ENCODE assay signal across 34 cellular contexts in the genomic region with DNA sequence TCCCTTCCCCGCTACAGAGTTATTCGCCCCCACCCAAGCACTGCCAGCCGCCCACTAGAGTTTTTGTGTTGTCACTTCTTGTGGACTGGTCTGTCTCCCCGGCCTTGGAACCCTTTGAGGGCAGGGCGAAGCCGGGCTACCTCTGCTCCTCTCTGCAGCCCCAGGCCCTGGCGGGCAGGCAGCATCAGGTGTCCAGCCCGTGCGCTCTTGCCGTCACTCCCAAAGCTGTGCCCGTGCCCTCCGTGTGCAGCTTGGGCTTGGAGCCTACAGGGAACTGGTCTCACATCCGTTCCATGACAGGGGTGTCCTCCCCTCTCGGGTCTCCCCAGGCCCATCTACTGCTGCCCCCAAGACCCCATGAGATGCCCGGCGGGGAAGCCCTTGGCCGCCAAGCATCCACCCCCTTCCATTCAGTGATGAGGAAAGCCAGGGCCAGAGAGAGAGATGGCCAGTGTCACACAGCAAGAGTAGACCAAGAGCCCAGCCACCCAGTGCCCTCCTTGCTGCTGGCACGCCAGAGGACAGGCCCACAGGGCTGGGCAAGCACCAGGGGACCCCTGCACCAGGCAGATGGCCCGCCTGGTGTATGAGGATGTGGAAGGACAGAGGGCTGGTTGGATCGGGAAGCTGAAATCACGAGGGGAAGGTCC. TPM values are rescaled to one million over a fixed set of nuclear protein-coding genes. Genes with fewer than 3 reads are reported as not detected.
DNase-seq lines count a peak whose midpoint lies in the region; ATAC-seq and TF ChIP-seq lines count a peak whose summit lies in the region.
"Had no signal": no experiment of that assay in that cellular context is flagged by ENCODE, and none has a peak within 500 bp of the region (broad histone marks: within the 10 kb centered on the region; RNA-seq: fewer than 3 reads in every experiment).

No MANE protein-coding gene starts in this region.

- peak; percentile 40 for DNase-seq in natural killer cell treated with Interleukin-12 subunit alpha and Interleukin-12 subunit beta and Interleukin-15 and Interleukin-18, amount 100 ng/mL, for 72 hours (ENCODE audit: low spot score)
- DNase-seq in natural killer cell = no peak
- peak; percentile 66 for DNase-seq in chondrocyte (ENCODE audit: low spot score)
- no peak for DNase-seq in neuronal stem cell (ENCODE audit: low spot score)
- DNase-seq in osteoblast (ENCODE audit: insufficient read length, low spot score, missing footprints) = peak; percentile 68
- DNase-seq in cardiac septum (ENCODE audit: low spot score) = no peak
- DNase-seq: 8988T; ACHN; AML-193; BE2C; Caco-2; Calu3; CD4-positive, alpha-beta memory T cell; CD4-positive, alpha-beta T cell; CD4-positive, CD25-positive, alpha-beta regulatory T cell; CD8-positive, alpha-beta memory T cell; CD8-positive, alpha-beta T cell; COR-L47; DMS 273 treated with DMSO at 0.1 percent for 48 hours; DMS153; DMS53; DMS79; DMS79 treated with DMSO at 0.1 percent for 48 hours; DND-41; EL had no signal

- H3K23ac ChIP-seq in neuronal stem cell (ENCODE audit: low read depth, low read length, poor library complexity) = peak overlapping the region; percentile 34

- peaks cover 4 to 7% of the 10 kb centered on the region in 2 donors for H3K27me3 Mint-ChIP-seq in natural killer cell treated with Interleukin-12 subunit alpha and Interleukin-12 subunit beta and Interleukin-15 and Interleukin-18, amount 100 ng/mL, for 72 hours
- H3K27me3 Mint-ChIP-seq in natural killer cell (ENCODE audit: low read depth in 2 of 2) (peaks cover 0 to 3% of the 10 kb centered on the region in 2 donors), chondrocyte (ENCODE audit: low read depth) (peaks cover 12% of the 10 kb centered on the region)
- H3K27me3 Mint-ChIP-seq: CD4-positive, alpha-beta memory T cell; CD4-positive, alpha-beta T cell; CD4-positive, CD25-positive, alpha-beta regulatory T cell had no signal

- H3K79me1 ChIP-seq in neuronal stem cell (ENCODE audit: low read depth, low read length) = no peaks in the 10 kb centered on the region

- H3K79me2 ChIP-seq in osteoblast (ENCODE audit: insufficient read depth, low read length) = no peaks in the 10 kb centered on the region

- H3K9me3 ChIP-seq in neuronal stem cell (replicated peaks in 1 of 2; ENCODE audit: control insufficient read depth in 2 of 2, insufficient read depth in 1 of 2, low read depth in 1 of 2, low read length in 2 of 2) (peaks cover 0 to 7% of the 10 kb centered on the region in 2 donors), osteoblast (ENCODE audit: low read depth, low read length) (no peaks in the 10 kb centered on the region)
- H3K9me3 ChIP-seq: A549; BE2C; BLaER1; BLaER1 treated with 17β-estradiol and CSF1 and Interleukin-3, amounts not matched to agents 10 nM and 100 nM; Caco-2 had no signal

- H3K36me3 ChIP-seq in neuronal stem cell (replicated peaks in 1 of 2; ENCODE audit: control insufficient read depth in 2 of 2, insufficient read depth in 2 of 2, low read length in 2 of 2) (no peaks in the 10 kb centered on the region), osteoblast (ENCODE audit: insufficient read depth, low read length) (no peaks in the 10 kb centered on the region)
- H3K36me3 ChIP-seq: BE2C; BLaER1; BLaER1 treated with 17β-estradiol and CSF1 and Interleukin-3, amounts not matched to agents 10 nM and 100 nM had no signal

- no peak overlapping the region for H3K27ac Mint-ChIP-seq in natural killer cell treated with Interleukin-12 subunit alpha and Interleukin-12 subunit beta and Interleukin-15 and Interleukin-18, amount 100 ng/mL, for 72 hours
- H3K27ac Mint-ChIP-seq in natural killer cell (no peak overlapping the region), chondrocyte (ENCODE audit: unreplicated experiment) (no peak overlapping the region)
- H3K27ac Mint-ChIP-seq: B cell; CD14-positive monocyte; CD4-positive, alpha-beta T cell; CD4-positive, CD25-positive, alpha-beta regulatory T cell; CD8-positive, alpha-beta memory T cell; CD8-positive, alpha-beta T cell had no signal

- H3K4me2 ChIP-seq in neuronal stem cell (ENCODE audit: insufficient read depth, low read length, poor library complexity, severe bottlenecking) (no peak overlapping the region), osteoblast (ENCODE audit: insufficient read depth, low read length) (no peak overlapping the region)
- H3K4me2 ChIP-seq: A549; BLaER1; BLaER1 treated with 17β-estradiol and CSF1 and Interleukin-3, amounts not matched to agents 10 nM and 100 nM had no signal

- H3K27me3 ChIP-seq in neuronal stem cell (ENCODE audit: control insufficient read depth in 3 of 3, insufficient read depth in 3 of 3, low read depth in 1 of 3, low read length in 3 of 3) (peaks cover 0 to 12% (median 0%) of the 10 kb centered on the region in 3 experiments), osteoblast (ENCODE audit: insufficient read depth, low read length) (peaks cover 17% of the 10 kb centered on the region)
- H3K27me3 ChIP-seq: BE2C; BLaER1; BLaER1 treated with 17β-estradiol and CSF1 and Interleukin-3, amounts not matched to agents 10 nM and 100 nM had no signal

- no peak overlapping the region for H2BK12ac ChIP-seq in neuronal stem cell (ENCODE audit: low read length)

- H3K4me3 ChIP-seq in neuronal stem cell (ENCODE audit: low read length in 2 of 2) (no peak overlapping the region), osteoblast (ENCODE audit: insufficient read depth, low read length) (no peak overlapping the region)
- H3K4me3 ChIP-seq: A549; BLaER1; BLaER1 treated with 17β-estradiol and CSF1 and Interleukin-3, amounts not matched to agents 10 nM and 100 nM had no signal

- H2BK5ac ChIP-seq in neuronal stem cell (ENCODE audit: low read length) = no peak overlapping the region

- H3K27ac ChIP-seq in neuronal stem cell (replicated peaks; ENCODE audit: low read length) (no peak overlapping the region), osteoblast (ENCODE audit: low read depth, low read length) (no peak overlapping the region)
- H3K27ac ChIP-seq: 22Rv1; A549; BLaER1; BLaER1 treated with 17β-estradiol and CSF1 and Interleukin-3, amounts not matched to agents 10 nM and 100 nM; C4-2B had no signal

- H4K91ac ChIP-seq in neuronal stem cell (ENCODE audit: low read depth, low read length, poor library complexity) = no peak overlapping the region

- H3K9ac ChIP-seq in neuronal stem cell (ENCODE audit: low read depth, low read length, poor library complexity) = no peak overlapping the region
- H3K9ac ChIP-seq: BLaER1; BLaER1 treated with 17β-estradiol and CSF1 and Interleukin-3, amounts not matched to agents 10 nM and 100 nM had no signal

- no peak overlapping the region for H3K4me3 Mint-ChIP-seq in natural killer cell treated with Interleukin-12 subunit alpha and Interleukin-12 subunit beta and Interleukin-15 and Interleukin-18, amount 100 ng/mL, for 72 hours
- no peak overlapping the region for H3K4me3 Mint-ChIP-seq in natural killer cell
- no peak overlapping the region for H3K4me3 Mint-ChIP-seq in chondrocyte (ENCODE audit: unreplicated experiment)
- H3K4me3 Mint-ChIP-seq: B cell; CD14-positive monocyte; CD4-positive, alpha-beta memory T cell; CD4-positive, alpha-beta T cell; CD4-positive, CD25-positive, alpha-beta regulatory T cell; CD8-positive, alpha-beta memory T cell; CD8-positive, alpha-beta T cell had no signal

- peaks cover 3% of the 10 kb centered on the region for H3K9me3 Mint-ChIP-seq in natural killer cell treated with Interleukin-12 subunit alpha and Interleukin-12 subunit beta and Interleukin-15 and Interleukin-18, amount 100 ng/mL, for 72 hours
- no peaks in the 10 kb centered on the region for H3K9me3 Mint-ChIP-seq in natural killer cell
- H3K9me3 Mint-ChIP-seq in chondrocyte (ENCODE audit: low read depth) = peaks cover 5% of the 10 kb centered on the region
- H3K9me3 Mint-ChIP-seq: CD4-positive, alpha-beta T cell had no signal

- peaks cover 0 to 3% of the 10 kb centered on the region in 2 donors for H3K4me1 ChIP-seq in neuronal stem cell (ENCODE audit: control insufficient read depth in 2 of 2, insufficient read depth in 1 of 2, low read depth in 1 of 2, low read length in 2 of 2)
- peaks cover 3% of the 10 kb centered on the region for H3K4me1 ChIP-seq in osteoblast (ENCODE audit: insufficient read depth, low read length)
- H3K4me1 ChIP-seq: BE2C, Caco-2 had no signal

- H2AFZ ChIP-seq in neuronal stem cell (ENCODE audit: low read length) (no peak overlapping the region), osteoblast (ENCODE audit: low read length) (no peak overlapping the region)

- no peak overlapping the region for H3K14ac ChIP-seq in neuronal stem cell (ENCODE audit: low read length)

- no peak overlapping the region for H2BK120ac ChIP-seq in neuronal stem cell (ENCODE audit: low read depth, low read length)

- peaks cover 0 to 6% of the 10 kb centered on the region in 2 donors for H3K4me1 Mint-ChIP-seq in natural killer cell treated with Interleukin-12 subunit alpha and Interleukin-12 subunit beta and Interleukin-15 and Interleukin-18, amount 100 ng/mL, for 72 hours (ENCODE audit: low read depth in 2 of 2)
- H3K4me1 Mint-ChIP-seq in natural killer cell (no peaks in the 10 kb centered on the region), chondrocyte (ENCODE audit: low read depth) (peaks cover 3% of the 10 kb centered on the region)
- H3K4me1 Mint-ChIP-seq: B cell, CD14-positive monocyte had no signal

- H3K36me3 Mint-ChIP-seq in natural killer cell treated with Interleukin-12 subunit alpha and Interleukin-12 subunit beta and Interleukin-15 and Interleukin-18, amount 100 ng/mL, for 72 hours = no peaks in the 10 kb centered on the region
- H3K36me3 Mint-ChIP-seq in natural killer cell (no peaks in the 10 kb centered on the region), chondrocyte (ENCODE audit: low read depth) (peaks cover 4% of the 10 kb centered on the region)
- H3K36me3 Mint-ChIP-seq: CD14-positive monocyte; CD4-positive, alpha-beta memory T cell; CD4-positive, CD25-positive, alpha-beta regulatory T cell; CD8-positive, alpha-beta memory T cell; CD8-positive, alpha-beta T cell had no signal

- intact Hi-C loops in natural killer cell (cut with micrococcal nuclease) (no loop called here), cardiac septum (cut with DNase I) (no loop called here)

- no CpG with 5 or more reads among the region's 21 CpGs for WGBS in neuronal stem cell (ENCODE audit: extremely low coverage in 2 of 2, insufficient read length in 2 of 2, insufficient replicate concordance in 1 of 2), 2 donors

- no peak for ATAC-seq in natural killer cell treated with Interleukin-12 subunit alpha and Interleukin-12 subunit beta and Interleukin-15 and Interleukin-18, amount 100 ng/mL, for 72 hours
- ATAC-seq in natural killer cell = no peak
- no peak for ATAC-seq in GM19463 (IDR thresholded peaks at IDR 0.05; ENCODE audit: unreplicated experiment)
- ATAC-seq in HG02759 (IDR thresholded peaks at IDR 0.05; ENCODE audit: unreplicated experiment) = no peak
- ATAC-seq: A549; CD8-positive, alpha-beta T cell had no signal

- TF ChIP-seq CTCF in natural killer cell (IDR thresholded peaks at IDR 0.05) = no peak
- TF ChIP-seq CTCF in chondrocyte (IDR thresholded peaks at IDR 0.05) = no peak
- no peak for TF ChIP-seq CTCF in osteoblast (IDR thresholded peaks at IDR 0.05; ENCODE audit: extremely low read depth, low read depth, low read length)

- H4K8ac ChIP-seq in neuronal stem cell (ENCODE audit: low read depth, low read length) = no peak overlapping the region

- peak overlapping the region; percentile 17 for H2AK5ac ChIP-seq in neuronal stem cell (ENCODE audit: low read depth, low read length)

- H4K20me1 ChIP-seq in osteoblast (ENCODE audit: insufficient read depth, low read length) = no peaks in the 10 kb centered on the region
- H4K20me1 ChIP-seq: BLaER1; BLaER1 treated with 17β-estradiol and CSF1 and Interleukin-3, amounts not matched to agents 10 nM and 100 nM had no signal

- H2BK15ac ChIP-seq in neuronal stem cell (ENCODE audit: low read length) = no peak overlapping the region

- peak overlapping the region; percentile 58 for H3K18ac ChIP-seq in neuronal stem cell (ENCODE audit: low read length)

- no peak overlapping the region for H3K4ac ChIP-seq in neuronal stem cell (ENCODE audit: low read length)

RNA-seq across cellular contexts. Expression of a gene that starts 15.3 kb away (rescaled TPM):
- 1 to 10 TPM; 2.4 to 4.1 TPM for total RNA-seq in natural killer cell treated with Interleukin-12 subunit alpha and Interleukin-12 subunit beta and Interleukin-15 and Interleukin-18, amount 100 ng/mL, for 72 hours
- total RNA-seq in natural killer cell (10 to 100 TPM; 25.2 to 34.0 (median 27.4) TPM), chondrocyte (20.7 to 23.5 TPM (median 23.5 TPM) in 3 replicates), osteoblast (18.5 and 22.1 TPM in 2 replicates), cardiac septum (14.4 TPM)
- polyA plus RNA-seq in neuronal stem cell (2013, experiment 1 of 2) = 5.0 TPM
- polyA plus RNA-seq in neuronal stem cell (2013, experiment 2 of 2) = 5.4 TPM

Comparison
In these comparisons a context has a peak if more than half of its experiments do, and no peak if none do; other contexts are left out.
1. DNase-seq: peak in natural killer cell treated with Interleukin-12 subunit alpha and Interleukin-12 subunit beta and Interleukin-15 and Interleukin-18, amount 100 ng/mL, for 72 hours (single experiment), chondrocyte (single experiment) and osteoblast (single experiment); none in natural killer cell (single experiment), neuronal stem cell (single experiment) and cardiac septum (single experiment).